ENCODE assay signal across 7 cellular contexts in genomic region chr16:88101581-88102111, GRCh38.
DNase-seq lines count a peak whose midpoint lies in the region; ATAC-seq, FAIRE-seq and TF ChIP-seq lines count a peak whose summit lies in the region.
"Not testable (repeated sequence)": the region's sequence is repeated elsewhere in the genome, so short reads cannot be mapped to it uniquely, and the experiment has no call there.

No MANE protein-coding gene starts in this region.

- H3K27ac ChIP-seq in SJSA1, result peak overlapping the region; percentile 40; the same call in 1 of the 2 replicates
- H3K27ac ChIP-seq in astrocyte (ENCODE audit: low read depth, low read length); lower lobe of right lung; neural progenitor cell: not testable (repeated sequence)

- H3K4me2 ChIP-seq in astrocyte (ENCODE audit: low read length), result peak overlapping the region; percentile 70
- peak overlapping the region; percentile 69 for H3K4me2 ChIP-seq in neural progenitor cell

- not testable (repeated sequence) for H2AFZ ChIP-seq in astrocyte (ENCODE audit: low read depth, low read length); neural progenitor cell (replicated peaks)

- H3K27me3 ChIP-seq in SJSA1 (replicated peaks); neural progenitor cell: not testable (repeated sequence)
- H3K27me3 ChIP-seq in astrocyte (ENCODE audit: insufficient read depth, low read length), result peaks cover 16% of the 10 kb centered on the region
- H3K27me3 ChIP-seq in lower lobe of right lung (ENCODE audit: low read depth), result peaks cover 21% of the 10 kb centered on the region

- not testable (repeated sequence) for H3F3A ChIP-seq in neural progenitor cell (ENCODE audit: low read depth)

- H3K4me3 Mint-ChIP-seq in astrocyte (ENCODE audit: unreplicated experiment); chondrocyte (ENCODE audit: unreplicated experiment): not testable (repeated sequence)
- peak overlapping the region; percentile 48 for H3K4me3 Mint-ChIP-seq in neural progenitor cell

- intact Hi-C loops in Right ventricle myocardium superior (cut with DNase I); lower lobe of right lung (cut with DNase I): not testable (repeated sequence)

- not testable (repeated sequence) for ATAC-seq in Right ventricle myocardium superior (ENCODE audit: poor library complexity); lower lobe of right lung

- not testable (repeated sequence) for H4K20me1 ChIP-seq in astrocyte (ENCODE audit: insufficient read depth, low read length); neural progenitor cell (ENCODE audit: low read depth)

- not testable (repeated sequence) for TF ChIP-seq CTCF in astrocyte (IDR thresholded peaks at IDR 0.05; ENCODE audit: insufficient read depth, low read depth, low read length); chondrocyte (IDR thresholded peaks at IDR 0.05); lower lobe of right lung (IDR thresholded peaks at IDR 0.05); neural progenitor cell (IDR thresholded peaks at IDR 0.05)

- H3K4me1 Mint-ChIP-seq in astrocyte (ENCODE audit: low read depth, unreplicated experiment); chondrocyte (ENCODE audit: low read depth): not testable (repeated sequence)
- peaks cover 20% of the 10 kb centered on the region for H3K4me1 Mint-ChIP-seq in neural progenitor cell

- not testable (repeated sequence) for H3K9me3 ChIP-seq in SJSA1 (replicated peaks); astrocyte (ENCODE audit: insufficient read depth, low read depth, low read length); lower lobe of right lung; neural progenitor cell (ENCODE audit: low read depth)

- peak; percentile 28 for DNase-seq in EH (ENCODE audit: low read depth)
- DNase-seq in SJSA1 (ENCODE audit: low read depth in 1 of 2, low spot score in 2 of 2), result peak; percentile 79 to 81
- DNase-seq in astrocyte (ENCODE audit: low read depth); neural progenitor cell (ENCODE audit: low spot score): not testable (repeated sequence)
- DNase-seq in chondrocyte (ENCODE audit: low spot score), result peak; percentile 44
- peak; percentile 13 for DNase-seq in Right ventricle myocardium superior
- peak; percentile 37 for DNase-seq in lower lobe of right lung

- H3K36me3 ChIP-seq in SJSA1; astrocyte (ENCODE audit: insufficient read depth, low read length); lower lobe of right lung; neural progenitor cell: not testable (repeated sequence)

- H3K27me3 Mint-ChIP-seq in astrocyte (ENCODE audit: low read depth, unreplicated experiment), result peaks cover 27% of the 10 kb centered on the region
- H3K27me3 Mint-ChIP-seq in chondrocyte (ENCODE audit: low read depth), result peaks cover 28% of the 10 kb centered on the region
- H3K27me3 Mint-ChIP-seq in neural progenitor cell (ENCODE audit: insufficient read depth, low read depth), result not testable (repeated sequence)

- H3K4me1 ChIP-seq in SJSA1 (replicated peaks) (peaks cover 36% of the 10 kb centered on the region), neural progenitor cell (peaks cover 12% of the 10 kb centered on the region)
- not testable (repeated sequence) for H3K4me1 ChIP-seq in astrocyte (ENCODE audit: insufficient read depth, low read length); lower lobe of right lung

- H3K4me3 ChIP-seq in SJSA1, result peak overlapping the region; percentile 35
- not testable (repeated sequence) for H3K4me3 ChIP-seq in astrocyte (ENCODE audit: insufficient read depth, low read depth, low read length); lower lobe of right lung; neural progenitor cell

- H3K9ac ChIP-seq in astrocyte (ENCODE audit: low read length); neural progenitor cell: not testable (repeated sequence)

- not testable (repeated sequence) for H3K79me2 ChIP-seq in astrocyte (ENCODE audit: insufficient read depth, low read length); neural progenitor cell (ENCODE audit: low read depth)

- FAIRE-seq in astrocyte (lab: Jason Lieb, UNC), result not testable (repeated sequence)

- not testable (repeated sequence) for H3K9me3 Mint-ChIP-seq in astrocyte (ENCODE audit: unreplicated experiment); chondrocyte (ENCODE audit: low read depth); neural progenitor cell

- H3K36me3 Mint-ChIP-seq in astrocyte (ENCODE audit: low read depth, unreplicated experiment); chondrocyte (ENCODE audit: low read depth); neural progenitor cell: not testable (repeated sequence)

- H3K27ac Mint-ChIP-seq in astrocyte (ENCODE audit: unreplicated experiment); chondrocyte (ENCODE audit: unreplicated experiment); neural progenitor cell: not testable (repeated sequence)
